10 cellular contexts compared by ENCODE assay signal in the genomic region with DNA sequence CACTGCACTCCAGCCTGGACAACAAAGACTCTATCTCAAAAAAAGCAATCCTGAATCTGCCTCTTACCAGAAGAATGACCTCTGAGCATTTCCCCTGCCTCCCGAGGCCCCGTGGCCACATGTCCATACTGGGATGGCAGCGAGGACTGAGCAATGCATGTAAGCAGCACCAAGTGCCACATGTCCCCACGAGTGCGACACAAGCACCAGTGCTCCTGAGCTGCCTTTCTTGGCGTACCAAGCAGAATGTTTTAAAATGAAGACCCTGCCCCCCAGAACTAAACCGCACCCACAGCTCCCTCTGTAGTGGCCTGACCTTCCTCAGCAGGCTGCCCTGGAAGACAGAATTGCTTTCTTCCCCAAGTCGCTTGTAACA.
A peak's percentile ranks its signal among the peaks of the same experiment; 100 is the strongest.
DNase-seq lines count a peak whose midpoint lies in the region; ATAC-seq and TF ChIP-seq lines count a peak whose summit lies in the region.
"Had no signal": no experiment of that assay in that cellular context is flagged by ENCODE, and none has a peak within 500 bp of the region (broad histone marks: within the 10 kb centered on the region; RNA-seq: fewer than 3 reads in every experiment).

No MANE protein-coding gene starts in this region.

- no peak overlapping the region for H4K8ac ChIP-seq in H9 (replicated peaks; ENCODE audit: insufficient read length, low read depth, low read length)

- H3K56ac ChIP-seq in H9 (ENCODE audit: insufficient read length, low read depth, low read length) = no peak overlapping the region

- intact Hi-C loops in Calu3 (cut with micrococcal nuclease; ENCODE audit: unreplicated experiment) = loop anchor here (5.0 to 10.0 kb wide), 2 partner anchors 134 to 312 kb away; no protein-coding TSS in a partner anchor
- intact Hi-C loops in left colon (cut with DNase I, micrococcal nuclease) = no loop called here

- ATAC-seq in left colon = no peak

- H4K5ac ChIP-seq in H9 (ENCODE audit: insufficient read length, low read depth, low read length) = no peak overlapping the region

- H2BK12ac ChIP-seq in H9 (ENCODE audit: insufficient read length, low read depth, low read length) = no peak overlapping the region

- H3K4me3 ChIP-seq in osteoblast (ENCODE audit: insufficient read depth, low read length) = peak overlapping the region; percentile 49
- H3K4me3 ChIP-seq: stomach had no signal

- H3K27me3 ChIP-seq in H9 (ENCODE audit: insufficient read depth, low read length) = no peaks in the 10 kb centered on the region; the same call in 1 of the 2 replicates
- H3K27me3 ChIP-seq in osteoblast (ENCODE audit: insufficient read depth, low read length) = no peaks in the 10 kb centered on the region
- H3K27me3 ChIP-seq: stomach had no signal

- H3K27ac Mint-ChIP-seq in Calu3 (ENCODE audit: unreplicated experiment) = peak overlapping the region; percentile 100
- H3K27ac Mint-ChIP-seq in H9 = peak overlapping the region in 1 of 3 experiments; percentile 75; a peak in 3 of 7 replicates
- peak overlapping the region; percentile 66 for H3K27ac Mint-ChIP-seq in activated naive CD8-positive, alpha-beta T cell
- no peak overlapping the region for H3K27ac Mint-ChIP-seq in type B pancreatic cell

- H3K9me3 Mint-ChIP-seq in Calu3 (ENCODE audit: low read depth, unreplicated experiment) (no peaks in the 10 kb centered on the region), H9 (no peaks in the 10 kb centered on the region), type B pancreatic cell (peaks cover 4% of the 10 kb centered on the region)
- no peaks in the 10 kb centered on the region for H3K9me3 Mint-ChIP-seq in activated naive CD8-positive, alpha-beta T cell (ENCODE audit: low read depth)

- no peak overlapping the region for H3K4me3 Mint-ChIP-seq in Calu3 (ENCODE audit: low read depth, unreplicated experiment)
- no peak overlapping the region for H3K4me3 Mint-ChIP-seq in H9
- H3K4me3 Mint-ChIP-seq in activated naive CD8-positive, alpha-beta T cell = peak overlapping the region; percentile 77
- no peak overlapping the region for H3K4me3 Mint-ChIP-seq in type B pancreatic cell

- no peak overlapping the region for H2BK5ac ChIP-seq in H9 (ENCODE audit: insufficient read length, low read length)

- no peak overlapping the region for H3K4me2 ChIP-seq in H9 (ENCODE audit: insufficient read depth, insufficient read length, low read length)
- peak overlapping the region; percentile 69 for H3K4me2 ChIP-seq in osteoblast (ENCODE audit: insufficient read depth, low read length)
- H3K4me2 ChIP-seq: SK-N-SH had no signal

- DNase-seq in Calu3 (no peak), H9 (no peak), osteoblast (ENCODE audit: insufficient read length, low spot score, missing footprints) (no peak), type B pancreatic cell (ENCODE audit: extremely low spot score, unreplicated experiment) (no peak), left colon (no peak), H4 (ENCODE audit: low spot score) (no peak)
- DNase-seq: right cardiac atrium, SK-N-SH, stomach had no signal

- TF ChIP-seq CTCF in Calu3 (IDR thresholded peaks at IDR 0.05; ENCODE audit: unreplicated experiment) = no peak
- no peak for TF ChIP-seq CTCF in H9 (conservative IDR thresholded peaks at IDR 0.05)
- no peak for TF ChIP-seq CTCF in osteoblast (IDR thresholded peaks at IDR 0.05; ENCODE audit: extremely low read depth, low read depth, low read length)
- TF ChIP-seq CTCF in type B pancreatic cell (conservative IDR thresholded peaks at IDR 0.05) = no peak

- no peak overlapping the region for H2AFZ ChIP-seq in H9 (ENCODE audit: low read length)
- peak overlapping the region; percentile 69 for H2AFZ ChIP-seq in osteoblast (ENCODE audit: low read length)

- H3K9me3 ChIP-seq in H9 (ENCODE audit: control insufficient read depth, low read depth, low read length) (no peaks in the 10 kb centered on the region), osteoblast (ENCODE audit: low read depth, low read length) (no peaks in the 10 kb centered on the region)
- H3K9me3 ChIP-seq: SK-N-SH, stomach had no signal

- no peaks in the 10 kb centered on the region for H3K23me2 ChIP-seq in H9 (ENCODE audit: insufficient read length, low read depth, low read length, poor library complexity, severe bottlenecking)

- BruUV-seq in Calu3 (replicated peaks; lab: Mats Ljungman, UMichigan) = no TSS peak

- H3K14ac ChIP-seq in H9 (ENCODE audit: insufficient read depth, low read length) = peak overlapping the region; percentile 3; the same call in 1 of the 2 replicates

- H3K4ac ChIP-seq in H9 (ENCODE audit: low read depth, low read length) = no peak overlapping the region

- H3K18ac ChIP-seq in H9 (ENCODE audit: insufficient read length, low read depth, low read length) = no peak overlapping the region

- no peak overlapping the region for H2BK15ac ChIP-seq in H9 (ENCODE audit: low read depth, low read length)

- H3K36me3 Mint-ChIP-seq in Calu3 (ENCODE audit: insufficient read depth, unreplicated experiment) = peaks cover 33% of the 10 kb centered on the region
- H3K36me3 Mint-ChIP-seq in H9 (ENCODE audit: insufficient read depth in 1 of 3, low read depth in 3 of 3) = no peaks in the 10 kb centered on the region
- peaks cover 6% of the 10 kb centered on the region for H3K36me3 Mint-ChIP-seq in activated naive CD8-positive, alpha-beta T cell
- H3K36me3 Mint-ChIP-seq in type B pancreatic cell = no peaks in the 10 kb centered on the region

- H4K20me1 ChIP-seq in H9 (ENCODE audit: control insufficient read depth, insufficient read depth, insufficient read length) (no peaks in the 10 kb centered on the region), osteoblast (ENCODE audit: insufficient read depth, low read length) (no peaks in the 10 kb centered on the region)

- peaks cover 1% of the 10 kb centered on the region; the same call in 1 of the 2 replicates for H3K4me1 ChIP-seq in H9 (ENCODE audit: insufficient read depth, low read length)
- peaks cover 19% of the 10 kb centered on the region for H3K4me1 ChIP-seq in osteoblast (ENCODE audit: insufficient read depth, low read length)

- H3K27me3 Mint-ChIP-seq in Calu3 (ENCODE audit: unreplicated experiment) (no peaks in the 10 kb centered on the region), H9 (ENCODE audit: low read depth) (no peaks in the 10 kb centered on the region; the same call in none of the 2 replicates), type B pancreatic cell (no peaks in the 10 kb centered on the region)
- H3K27me3 Mint-ChIP-seq in activated naive CD8-positive, alpha-beta T cell = no peaks in the 10 kb centered on the region

- WGBS in H9 (ENCODE audit: extremely low coverage, insufficient read length, low lambda C conversion rate) = no CpG with 5 or more reads among the region's 8 CpGs

- no peak overlapping the region for H2BK20ac ChIP-seq in H9 (ENCODE audit: low read depth, low read length, poor library complexity, severe bottlenecking)

- no peak overlapping the region for H3K27ac ChIP-seq in H9 (ENCODE audit: insufficient read length, low read depth, low read length)
- peak overlapping the region; percentile 48 for H3K27ac ChIP-seq in osteoblast (ENCODE audit: low read depth, low read length)
- H3K27ac ChIP-seq: stomach had no signal

- no peak overlapping the region for H3T11ph ChIP-seq in H9 (ENCODE audit: low read length)

- H3K9ac ChIP-seq in H9 (ENCODE audit: extremely low read depth, insufficient read length, low read length) = no peak overlapping the region
- H3K9ac ChIP-seq: SK-N-SH had no signal

- no peak overlapping the region for H4K91ac ChIP-seq in H9 (ENCODE audit: insufficient read length, low read depth, low read length)

- H3K23ac ChIP-seq in H9 (ENCODE audit: insufficient read length, low read depth, low read length) = no peak overlapping the region

- H3K79me2 ChIP-seq in H9 (ENCODE audit: insufficient read depth, low read length) = no peaks in the 10 kb centered on the region
- H3K79me2 ChIP-seq in osteoblast (ENCODE audit: insufficient read depth, low read length) = no peaks in the 10 kb centered on the region

- H2AK5ac ChIP-seq in H9 (ENCODE audit: insufficient read length, low read length) = no peak overlapping the region

- no peaks in the 10 kb centered on the region for H3K79me1 ChIP-seq in H9 (ENCODE audit: insufficient read depth, low read depth, low read length, poor library complexity, severe bottlenecking)

- CTCF ChIA-PET in Calu3 (lab: Charles Lee) = interaction anchor here (0.5 kb wide), 1 partner anchor 558 kb away, joined by 3 read pairs; no protein-coding TSS in a partner anchor

- no peaks in the 10 kb centered on the region for H3K36me3 ChIP-seq in osteoblast (ENCODE audit: insufficient read depth, low read length)

- H2BK120ac ChIP-seq in H9 (ENCODE audit: low read depth, low read length, poor library complexity, severe bottlenecking) = no peak overlapping the region

- H3K4me1 Mint-ChIP-seq in Calu3 (ENCODE audit: low read depth, unreplicated experiment) = peaks cover 42% of the 10 kb centered on the region
- peaks cover 32 to 41% of the 10 kb centered on the region in 2 experiments for H3K4me1 Mint-ChIP-seq in H9
- H3K4me1 Mint-ChIP-seq in activated naive CD8-positive, alpha-beta T cell (ENCODE audit: low read depth) = peaks cover 24% of the 10 kb centered on the region
- peaks cover 25% of the 10 kb centered on the region for H3K4me1 Mint-ChIP-seq in type B pancreatic cell (ENCODE audit: unreplicated experiment)
